Comparison of ENCODE assay signal across 8 cellular contexts in the genomic region with DNA sequence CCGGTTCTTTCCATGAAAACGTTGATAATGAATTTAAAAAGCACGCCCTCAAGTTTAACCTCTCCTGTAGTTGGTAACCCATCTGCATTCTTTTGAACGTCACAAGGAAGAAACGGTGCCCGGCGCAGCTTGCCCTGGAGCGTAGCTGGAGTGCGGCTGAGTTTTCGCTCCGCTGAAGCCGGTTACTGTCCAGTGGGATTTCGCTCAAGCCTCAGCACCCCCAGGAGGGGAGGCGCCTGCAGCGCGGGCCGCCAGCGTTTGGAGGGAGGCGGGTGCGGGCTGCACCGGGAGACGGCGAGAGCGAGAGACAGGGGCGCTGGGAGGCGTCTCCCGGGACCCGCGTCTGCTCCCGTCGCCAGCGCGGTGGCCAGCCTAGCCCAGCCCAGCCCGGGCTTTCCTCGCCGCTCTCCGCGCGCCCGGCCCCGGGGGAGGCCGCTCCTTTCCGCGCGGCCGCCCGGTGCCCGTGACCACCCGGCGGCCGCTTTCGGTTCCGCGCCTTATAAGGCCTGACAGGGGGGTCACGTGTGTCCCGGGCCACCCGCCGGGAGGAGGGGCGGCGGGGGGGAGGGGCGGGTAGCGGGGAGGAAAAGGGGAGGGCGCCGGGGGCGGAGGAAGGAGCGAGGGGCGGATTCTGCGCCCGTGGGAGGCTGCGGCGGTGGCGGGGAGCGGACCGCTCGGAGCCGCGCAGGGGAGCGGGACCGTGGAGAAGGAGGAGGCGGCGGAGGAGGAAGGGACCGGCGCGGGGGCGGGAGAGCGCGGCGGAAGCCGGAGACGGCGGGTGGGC. TPM values are rescaled to one million over a fixed set of nuclear protein-coding genes. Genes with fewer than 3 reads are reported as not detected.
DNase-seq lines count a peak whose midpoint lies in the region; ATAC-seq and TF ChIP-seq lines count a peak whose summit lies in the region.

No MANE protein-coding gene starts in this region.

- H3K36me3 ChIP-seq in KOPT-K1 (ENCODE audit: insufficient read depth, low read length) = no peaks in the 10 kb centered on the region
- no peaks in the 10 kb centered on the region for H3K36me3 ChIP-seq in ovary
- no peaks in the 10 kb centered on the region for H3K36me3 ChIP-seq in thymus (ENCODE audit: control insufficient read depth, insufficient read depth)

- 0% methylated on average over 21 to 91 of the region's 91 CpGs for WGBS in ovary, 3 donors
- WGBS in thymus = under 1% methylated on average over 87 of the region's 91 CpGs

- H3K9me3 ChIP-seq in KOPT-K1 (ENCODE audit: insufficient read depth, low read length, poor library complexity, severe bottlenecking) (peaks cover 10% of the 10 kb centered on the region), ovary (no peaks in the 10 kb centered on the region), thymus (ENCODE audit: control insufficient read depth) (no peaks in the 10 kb centered on the region)

- H3K4me3 ChIP-seq in ovary (peak overlapping the region; percentile 89), thymus (ENCODE audit: low read length) (peak overlapping the region; percentile 90)

- H3K27me3 ChIP-seq in ovary = no peaks in the 10 kb centered on the region
- H3K27me3 ChIP-seq in thymus (ENCODE audit: control insufficient read depth, insufficient read depth) = peaks cover 16% of the 10 kb centered on the region

- peak; percentile 64 for ATAC-seq in GM21825 (IDR thresholded peaks at IDR 0.05; ENCODE audit: unreplicated experiment)
- ATAC-seq in activated naive CD4-positive, alpha-beta T cell treated with anti-CD3 and anti-CD28 coated beads, Interleukin-2, amount 50 U/mL, for 72 hours = peak; percentile 82 to 85

- peak in 2 of 3 donors; percentile 28 to 36 for TF ChIP-seq CTCF in ovary (IDR thresholded peaks at IDR 0.05)

- H3K27ac ChIP-seq in KOPT-K1 (ENCODE audit: low read depth, low read length, poor library complexity, severe bottlenecking) (peak overlapping the region; percentile 67), ovary (peak overlapping the region; percentile 63 to 90), thymus (ENCODE audit: low read depth) (peak overlapping the region; percentile 98)

- H3K9me3 Mint-ChIP-seq in activated naive CD4-positive, alpha-beta T cell treated with anti-CD3 and anti-CD28 coated beads, Interleukin-2, amount 50 U/mL, for 72 hours = peaks cover 0 to 11% of the 10 kb centered on the region in 2 donors

- TF ChIP-seq POLR2A in ovary (IDR thresholded peaks at IDR 0.05) = peak; percentile 82

- no peak for TF ChIP-seq EP300 in ovary (IDR thresholded peaks at IDR 0.05)

- peak overlapping the region; percentile 59 to 72 for H3K27ac Mint-ChIP-seq in activated naive CD4-positive, alpha-beta T cell treated with anti-CD3 and anti-CD28 coated beads, Interleukin-2, amount 50 U/mL, for 72 hours

- H3K4me1 ChIP-seq in ovary (ENCODE audit: insufficient read depth) (no peaks in the 10 kb centered on the region), thymus (ENCODE audit: control insufficient read depth, insufficient read depth, low read length) (peaks cover 8% of the 10 kb centered on the region)

- peak; percentile 88 for DNase-seq in ELR (ENCODE audit: low read depth)
- peak; percentile 85 for DNase-seq in SK-N-DZ (ENCODE audit: low spot score)
- peak; percentile 77 to 85 for DNase-seq in activated naive CD4-positive, alpha-beta T cell treated with anti-CD3 and anti-CD28 coated beads, Interleukin-2, amount 50 U/mL, for 72 hours (ENCODE audit: low spot score in 2 of 2)
- DNase-seq in head of caudate nucleus = peak; percentile 63 to 96 (median 91)
- DNase-seq in ovary = peak; percentile 91 to 95 (median 92)

- H3K36me3 Mint-ChIP-seq in activated naive CD4-positive, alpha-beta T cell treated with anti-CD3 and anti-CD28 coated beads, Interleukin-2, amount 50 U/mL, for 72 hours = peaks cover 9% of the 10 kb centered on the region in 2 donors

- intact Hi-C loops in head of caudate nucleus (cut with DNase I) = loop anchor here (5.0 kb wide), 1 partner anchor 78 kb away; a partner anchor contains a TSS
- intact Hi-C loops in ovary (cut with DNase I) = loop anchor here in 3 of 4 donors (5.0 to 10.0 kb wide), 3 partner anchors 75 to 373 kb away; a partner anchor contains a TSS

RNA-seq across cellular contexts. Expression of a gene that starts 8.3 kb away (rescaled TPM):
- 5.8 and 6.9 TPM in 2 replicates for polyA plus RNA-seq in SK-N-DZ (2014; cell fraction: cytosol; rRNA removed)
- polyA plus RNA-seq in SK-N-DZ (2014; cell fraction: nucleus; rRNA removed) = 10.0 and 10.7 TPM in 2 replicates
- 10 to 100 TPM; 21.0 to 25.4 TPM for total RNA-seq in activated naive CD4-positive, alpha-beta T cell treated with anti-CD3 and anti-CD28 coated beads, Interleukin-2, amount 50 U/mL, for 72 hours
- total RNA-seq in ovary = 10 to 100 TPM in 4 of 7 donors, 1 to 10 TPM in 3; 8.6 to 14.1 (median 11.5) TPM
- 1 to 10 TPM; 2.1 to 3.8 TPM for polyA plus RNA-seq in ovary
- 5.9 TPM for polyA plus RNA-seq in thymus

Comparison
In these comparisons a context has a peak if more than half of its experiments do, and no peak if none do; other contexts are left out.
1. Peak in every context shown above with its lines: DNase-seq, ATAC-seq, H3K4me3 ChIP-seq and H3K27ac ChIP-seq.